In the genomic region with DNA sequence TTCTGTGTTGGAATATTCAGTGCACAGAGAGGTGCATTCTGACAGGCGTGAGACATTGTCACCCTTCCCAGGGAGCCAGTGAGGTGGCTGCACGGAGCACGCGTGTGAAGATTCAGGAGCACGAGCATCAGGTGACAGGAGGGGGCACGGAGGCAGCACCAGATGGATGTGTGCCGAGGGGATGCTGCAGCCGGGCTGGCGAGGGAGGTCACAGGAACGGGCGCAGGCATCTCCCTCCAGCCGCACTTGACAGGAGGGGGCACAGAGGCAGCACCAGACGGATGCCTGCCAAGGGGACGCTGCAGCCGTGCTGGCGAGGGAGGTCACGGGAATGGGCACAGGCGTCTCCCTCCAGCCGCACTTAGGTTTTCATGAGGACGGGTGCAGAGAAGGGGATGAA, we compare ENCODE assay signal across 25 cellular contexts.
A peak's percentile ranks its signal among the peaks of the same experiment; 100 is the strongest.
DNase-seq lines count a peak whose midpoint lies in the region; ATAC-seq and TF ChIP-seq lines count a peak whose summit lies in the region.
"Had no signal": no experiment of that assay in that cellular context is flagged by ENCODE, and none has a peak within 500 bp of the region (broad histone marks: within the 10 kb centered on the region; RNA-seq: fewer than 3 reads in every experiment).

No MANE protein-coding gene starts in this region.

- peaks cover 37% of the 10 kb centered on the region for H3K27me3 Mint-ChIP-seq in activated T-cell treated with anti-CD3 and anti-CD28 coated beads, Interleukin-2, amount 50 U/mL, for 24 hours

- H3K27me3 ChIP-seq in esophagus squamous epithelium (no peaks in the 10 kb centered on the region), neural cell (ENCODE audit: insufficient read depth, low read depth, low read length) (no peaks in the 10 kb centered on the region)
- H3K27me3 ChIP-seq: right atrium auricular region, stomach had no signal

- H3K4me3 ChIP-seq in esophagus squamous epithelium = no peak overlapping the region
- peak overlapping the region; percentile 27 for H3K4me3 ChIP-seq in neural cell (ENCODE audit: low read length)
- H3K4me3 ChIP-seq: GM23248, heart right ventricle, left lung, right atrium auricular region, stomach had no signal

- no peaks in the 10 kb centered on the region for H3K36me3 Mint-ChIP-seq in activated T-cell treated with anti-CD3 and anti-CD28 coated beads, Interleukin-2, amount 50 U/mL, for 24 hours (ENCODE audit: low read depth)
- H3K36me3 Mint-ChIP-seq: activated naive CD8-positive, alpha-beta T cell treated with anti-CD3 and anti-CD28 coated beads, Interleukin-2, amount 10 ng/mL, durations not matched to agents 7 days and 5 days had no signal

- peak; percentile 11 for DNase-seq in NCI-H82 treated with DMSO at 0.1 percent for 48 hours (lab: John Stamatoyannopoulos, UW; ENCODE audit: unreplicated experiment)
- DNase-seq in esophagus squamous epithelium (lab: John Stamatoyannopoulos, UW) = no peak
- DNase-seq in superior temporal gyrus (ENCODE audit: extremely low spot score) = peak; percentile 48
- no peak for DNase-seq in foreskin melanocyte
- no peak for DNase-seq in activated T-cell treated with anti-CD3 and anti-CD28 coated beads, Interleukin-2, amount 50 U/mL, for 24 hours
- DNase-seq in islet precursor cell = no peak
- DNase-seq: activated CD8-positive, alpha-beta memory T cell treated with anti-CD3 and anti-CD28 coated beads, Interleukin-2, amount 50 U/mL, for 48 hours; activated naive CD8-positive, alpha-beta T cell treated with anti-CD3 and anti-CD28 coated beads, Interleukin-2, amount 10 ng/mL, durations not matched to agents 7 days and 5 days; Calu3; cortex of kidney; GM23248; heart right ventricle; NCI-H1417; NCI-H2107; NCI-H526; stimulated activated CD4-positive, alpha-beta T cell treated with anti-CD3 and anti-CD28 coated beads, Interleukin-12 subunit alpha, Interleukin-12 subunit beta, amount 100 ng/mL, for 4 hours; stomach; T-helper 9 cell had no signal

- H3K27ac Mint-ChIP-seq in activated T-cell treated with anti-CD3 and anti-CD28 coated beads, Interleukin-2, amount 50 U/mL, for 24 hours = no peak overlapping the region
- H3K27ac Mint-ChIP-seq: activated naive CD8-positive, alpha-beta T cell treated with anti-CD3 and anti-CD28 coated beads, Interleukin-2, amount 10 ng/mL, durations not matched to agents 7 days and 5 days had no signal

- H3K9ac ChIP-seq in neural cell (ENCODE audit: low read length) = peak overlapping the region; percentile 20
- H3K9ac ChIP-seq: GM23248 had no signal

- H3K36me3 ChIP-seq in esophagus squamous epithelium (no peaks in the 10 kb centered on the region), neural cell (ENCODE audit: insufficient read depth, low read length) (peaks cover 4% of the 10 kb centered on the region)
- H3K36me3 ChIP-seq: heart right ventricle, left lung, right atrium auricular region, stomach had no signal

- peaks cover 7% of the 10 kb centered on the region for H3K4me1 Mint-ChIP-seq in activated T-cell treated with anti-CD3 and anti-CD28 coated beads, Interleukin-2, amount 50 U/mL, for 24 hours (ENCODE audit: low read depth)

- peaks cover 50% of the 10 kb centered on the region for H3K79me2 ChIP-seq in neural cell (replicated peaks; ENCODE audit: insufficient read depth, low read length)

- no peak overlapping the region for H3K4me3 Mint-ChIP-seq in activated T-cell treated with anti-CD3 and anti-CD28 coated beads, Interleukin-2, amount 50 U/mL, for 24 hours
- H3K4me3 Mint-ChIP-seq: activated naive CD8-positive, alpha-beta T cell treated with anti-CD3 and anti-CD28 coated beads, Interleukin-2, amount 10 ng/mL, durations not matched to agents 7 days and 5 days had no signal

- no peak for TF ChIP-seq POLR2A in esophagus squamous epithelium (IDR thresholded peaks at IDR 0.05)

- H3F3A ChIP-seq in neural cell (ENCODE audit: insufficient read depth, low read length, poor library complexity, severe bottlenecking) = no peaks in the 10 kb centered on the region

- H3K4me1 ChIP-seq in esophagus squamous epithelium = peaks cover 22 to 79% (median 30%) of the 10 kb centered on the region in 3 donors

- no peak overlapping the region for H2AFZ ChIP-seq in neural cell (ENCODE audit: low read depth, low read length)
- H2AFZ ChIP-seq: GM23248 had no signal

- TF ChIP-seq RAD21 in neural cell (conservative IDR thresholded peaks at IDR 0.05) = no peak

- H3K27ac ChIP-seq in esophagus squamous epithelium = peak overlapping the region in 3 of 4 donors; percentile 79 to 91 (median 89)
- peak overlapping the region; percentile 56 for H3K27ac ChIP-seq in neural cell (ENCODE audit: low read length)
- H3K27ac ChIP-seq: C4-2B, GM23248, left lung, RWPE1 had no signal

- intact Hi-C loops in esophagus squamous epithelium (cut with DNase I) = no loop called here

- 83 to 91% methylated on average over 17 to 20 of the region's 20 CpGs for WGBS in esophagus squamous epithelium, 2 donors

- H3K9me3 ChIP-seq in esophagus squamous epithelium (no peaks in the 10 kb centered on the region), neural cell (ENCODE audit: low read length) (no peaks in the 10 kb centered on the region)
- H3K9me3 ChIP-seq: heart right ventricle, left lung, right atrium auricular region, stomach had no signal

- no peaks in the 10 kb centered on the region for H3K9me3 Mint-ChIP-seq in activated T-cell treated with anti-CD3 and anti-CD28 coated beads, Interleukin-2, amount 50 U/mL, for 24 hours
- H3K9me3 Mint-ChIP-seq: activated naive CD8-positive, alpha-beta T cell treated with anti-CD3 and anti-CD28 coated beads, Interleukin-2, amount 10 ng/mL, durations not matched to agents 7 days and 5 days had no signal

- H4K20me1 ChIP-seq in neural cell (ENCODE audit: insufficient read depth) = peaks cover 32% of the 10 kb centered on the region

- no peak overlapping the region for H3K4me2 ChIP-seq in neural cell (ENCODE audit: low read length)

- ATAC-seq in HG02885 (IDR thresholded peaks at IDR 0.05; ENCODE audit: poor library complexity, unreplicated experiment) = no peak
- ATAC-seq: heart right ventricle, left lung, SK-N-SH treated with all-trans-retinoic acid at 6 μM for 48 hours had no signal

- TF ChIP-seq EP300 in neural cell (conservative IDR thresholded peaks at IDR 0.05; ENCODE audit: poor library complexity, severe bottlenecking) = no peak

- no peaks in the 10 kb centered on the region for H3K9me2 ChIP-seq in neural cell (ENCODE audit: insufficient read depth, low read length)

- no peak for TF ChIP-seq CTCF in esophagus squamous epithelium (IDR thresholded peaks at IDR 0.05)
- TF ChIP-seq CTCF in neural cell (IDR thresholded peaks at IDR 0.05; ENCODE audit: poor library complexity, severe bottlenecking) = no peak

TF ChIP-seq in neural cell, 6 proteins besides CTCF, POLR2A, EP300 and RAD21:
- TF ChIP-seq POLR2AphosphoS5 (IDR thresholded peaks at IDR 0.05) = peak; percentile 12
- TF ChIP-seq, protein P1, sequence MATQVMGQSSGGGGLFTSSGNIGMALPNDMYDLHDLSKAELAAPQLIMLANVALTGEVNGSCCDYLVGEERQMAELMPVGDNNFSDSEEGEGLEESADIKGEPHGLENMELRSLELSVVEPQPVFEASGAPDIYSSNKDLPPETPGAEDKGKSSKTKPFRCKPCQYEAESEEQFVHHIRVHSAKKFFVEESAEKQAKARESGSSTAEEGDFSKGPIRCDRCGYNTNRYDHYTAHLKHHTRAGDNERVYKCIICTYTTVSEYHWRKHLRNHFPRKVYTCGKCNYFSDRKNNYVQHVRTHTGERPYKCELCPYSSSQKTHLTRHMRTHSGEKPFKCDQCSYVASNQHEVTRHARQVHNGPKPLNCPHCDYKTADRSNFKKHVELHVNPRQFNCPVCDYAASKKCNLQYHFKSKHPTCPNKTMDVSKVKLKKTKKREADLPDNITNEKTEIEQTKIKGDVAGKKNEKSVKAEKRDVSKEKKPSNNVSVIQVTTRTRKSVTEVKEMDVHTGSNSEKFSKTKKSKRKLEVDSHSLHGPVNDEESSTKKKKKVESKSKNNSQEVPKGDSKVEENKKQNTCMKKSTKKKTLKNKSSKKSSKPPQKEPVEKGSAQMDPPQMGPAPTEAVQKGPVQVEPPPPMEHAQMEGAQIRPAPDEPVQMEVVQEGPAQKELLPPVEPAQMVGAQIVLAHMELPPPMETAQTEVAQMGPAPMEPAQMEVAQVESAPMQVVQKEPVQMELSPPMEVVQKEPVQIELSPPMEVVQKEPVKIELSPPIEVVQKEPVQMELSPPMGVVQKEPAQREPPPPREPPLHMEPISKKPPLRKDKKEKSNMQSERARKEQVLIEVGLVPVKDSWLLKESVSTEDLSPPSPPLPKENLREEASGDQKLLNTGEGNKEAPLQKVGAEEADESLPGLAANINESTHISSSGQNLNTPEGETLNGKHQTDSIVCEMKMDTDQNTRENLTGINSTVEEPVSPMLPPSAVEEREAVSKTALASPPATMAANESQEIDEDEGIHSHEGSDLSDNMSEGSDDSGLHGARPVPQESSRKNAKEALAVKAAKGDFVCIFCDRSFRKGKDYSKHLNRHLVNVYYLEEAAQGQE (IDR thresholded peaks at IDR 0.05; ENCODE audit: borderline replicate concordance) = no peak

Comparison
In these comparisons a context has a peak if more than half of its experiments do, and no peak if none do; other contexts are left out.
1. DNase-seq: peak in NCI-H82 treated with DMSO at 0.1 percent for 48 hours (single experiment) and superior temporal gyrus (single experiment); none in esophagus squamous epithelium (single experiment), foreskin melanocyte (single experiment), activated T-cell treated with anti-CD3 and anti-CD28 coated beads, Interleukin-2, amount 50 U/mL, for 24 hours (single experiment) and islet precursor cell (single experiment).